ENCODE assay signal across 18 cellular contexts in genomic region chr21:38311091-38311490, GRCh38. TPM values are rescaled to one million over a fixed set of nuclear protein-coding genes. Genes with fewer than 3 reads are reported as not detected.
DNase-seq lines count a peak whose midpoint lies in the region; ATAC-seq and TF ChIP-seq lines count a peak whose summit lies in the region.
"Had no signal": no experiment of that assay in that cellular context is flagged by ENCODE, and none has a peak within 500 bp of the region (broad histone marks: within the 10 kb centered on the region; RNA-seq: fewer than 3 reads in every experiment).

No MANE protein-coding gene starts in this region.

- no peaks in the 10 kb centered on the region for H3K36me3 ChIP-seq in BLaER1
- H3K36me3 ChIP-seq in CD8-positive, alpha-beta T cell (ENCODE audit: insufficient read depth, low read length): no peaks in the 10 kb centered on the region

- peaks cover 6% of the 10 kb centered on the region for H3K27me3 Mint-ChIP-seq in CD8-positive, alpha-beta T cell (ENCODE audit: low read depth)
- H3K27me3 Mint-ChIP-seq in brain (peaks cover 8% of the 10 kb centered on the region), nephron progenitor cell (ENCODE audit: low read depth, poor library complexity) (no peaks in the 10 kb centered on the region)

- H3K9ac ChIP-seq in BLaER1: peak overlapping the region; percentile 23; the same call in 1 of the 2 replicates
- H3K9ac ChIP-seq: KMS-11 had no signal

- H3K4me3 Mint-ChIP-seq in CD8-positive, alpha-beta T cell: no peak overlapping the region
- no peak overlapping the region for H3K4me3 Mint-ChIP-seq in brain
- peak overlapping the region; percentile 18 for H3K4me3 Mint-ChIP-seq in nephron progenitor cell

- no peak for ATAC-seq in CD8-positive, alpha-beta T cell
- ATAC-seq in HG03520 (IDR thresholded peaks at IDR 0.05; ENCODE audit: unreplicated experiment): no peak
- ATAC-seq: Panc1 had no signal

- POLR2A ChIA-PET in CD8-positive, alpha-beta T cell (lab: Charles Lee): no interaction called here

- H3K27ac ChIP-seq in BLaER1: peak overlapping the region; percentile 75
- no peak overlapping the region for H3K27ac ChIP-seq in CD8-positive, alpha-beta T cell (ENCODE audit: low read depth, low read length)
- H3K27ac ChIP-seq: C4-2B, KMS-11 had no signal

- no peak overlapping the region for H3K4me3 ChIP-seq in BLaER1
- H3K4me3 ChIP-seq in CD8-positive, alpha-beta T cell (ENCODE audit: low read depth, low read length): no peak overlapping the region

- peaks cover 90% of the 10 kb centered on the region for H3K4me1 ChIP-seq in BLaER1
- no peaks in the 10 kb centered on the region for H3K4me1 ChIP-seq in CD8-positive, alpha-beta T cell (ENCODE audit: insufficient read depth, low read length)

- no peak for TF ChIP-seq CTCF in CD8-positive, alpha-beta T cell (IDR thresholded peaks at IDR 0.05)
- TF ChIP-seq CTCF in brain (conservative IDR thresholded peaks at IDR 0.05) (no peak), nephron progenitor cell (IDR thresholded peaks at IDR 0.05) (no peak)

- H3K4me1 Mint-ChIP-seq in CD8-positive, alpha-beta T cell (ENCODE audit: low read depth): peaks cover 9% of the 10 kb centered on the region
- peaks cover 9% of the 10 kb centered on the region for H3K4me1 Mint-ChIP-seq in brain
- H3K4me1 Mint-ChIP-seq in nephron progenitor cell: peaks cover 70% of the 10 kb centered on the region

- H3K27me3 ChIP-seq in BLaER1: no peaks in the 10 kb centered on the region
- no peaks in the 10 kb centered on the region for H3K27me3 ChIP-seq in CD8-positive, alpha-beta T cell (ENCODE audit: insufficient read depth, low read length)

- peak overlapping the region; percentile 75 for H3K4me2 ChIP-seq in BLaER1
- H3K4me2 ChIP-seq: KMS-11 had no signal

- peak overlapping the region; percentile 1 for H3K27ac Mint-ChIP-seq in CD8-positive, alpha-beta T cell
- H3K27ac Mint-ChIP-seq in brain (peak overlapping the region in 3 of 5 experiments; percentile 56 to 69 (median 65)), nephron progenitor cell (peak overlapping the region; percentile 47)

- no peaks in the 10 kb centered on the region; the same call in 1 of the 2 replicates for H3K9me3 ChIP-seq in BLaER1
- no peaks in the 10 kb centered on the region for H3K9me3 ChIP-seq in CD8-positive, alpha-beta T cell (ENCODE audit: low read length)

- no peaks in the 10 kb centered on the region for H3K36me3 Mint-ChIP-seq in CD8-positive, alpha-beta T cell
- H3K36me3 Mint-ChIP-seq in brain: no peaks in the 10 kb centered on the region
- no peaks in the 10 kb centered on the region for H3K36me3 Mint-ChIP-seq in nephron progenitor cell (ENCODE audit: low read depth)

- intact Hi-C loops in CD8-positive, alpha-beta T cell (cut with DNase I, micrococcal nuclease): no loop called here

- DNase-seq in CD8-positive, alpha-beta T cell: no peak
- DNase-seq in nephron progenitor cell (no peak), HUDEP-2 (lab: John Stamatoyannopoulos, UW; ENCODE audit: unreplicated experiment in 76 of 76) (no peak), T-helper 1 cell (no peak)
- no peak for DNase-seq in activated CD4-positive, alpha-beta T cell treated with anti-CD3 and anti-CD28 coated beads, Interleukin-2, amount 50 U/mL, for 48 hours
- DNase-seq: Calu3, NCI-H1105, NCI-H1694 treated with DMSO at 0.1 percent for 48 hours, NCI-H2227 treated with DMSO at 0.1 percent for 48 hours, NCI-H526 treated with DMSO at 0.1 percent for 48 hours, SIG-M5, T-helper 2 cell had no signal

- H4K20me1 ChIP-seq in BLaER1: no peaks in the 10 kb centered on the region

- CTCF ChIA-PET in CD8-positive, alpha-beta T cell (lab: Charles Lee): interaction anchor here (1.5 kb wide), 1 partner anchor 45 kb away, joined by 3 read pairs; no protein-coding TSS in a partner anchor

- H3K9me3 Mint-ChIP-seq in CD8-positive, alpha-beta T cell: no peaks in the 10 kb centered on the region
- H3K9me3 Mint-ChIP-seq in brain: peaks cover 0 to 3% (median 0%) of the 10 kb centered on the region in 5 experiments
- peaks cover 18% of the 10 kb centered on the region for H3K9me3 Mint-ChIP-seq in nephron progenitor cell

RNA-seq across cellular contexts. Expression of gene KCNJ15, which starts 54.3 kb away (rescaled TPM):
- not detected for total RNA-seq in CD8-positive, alpha-beta T cell
- polyA plus RNA-seq in brain (ENCODE audit: insufficient read depth, low read depth, low replicate concordance): 0.73 TPM

Comparison
In these comparisons a context has a peak if more than half of its experiments do, and no peak if none do; other contexts are left out.
1. H3K27ac Mint-ChIP-seq: peak in every context shown above with its lines; median percentile 65 in brain; 47 in nephron progenitor cell; 1 in CD8-positive, alpha-beta T cell.